Comparison of ENCODE assay signal across 9 cellular contexts in the genomic region with DNA sequence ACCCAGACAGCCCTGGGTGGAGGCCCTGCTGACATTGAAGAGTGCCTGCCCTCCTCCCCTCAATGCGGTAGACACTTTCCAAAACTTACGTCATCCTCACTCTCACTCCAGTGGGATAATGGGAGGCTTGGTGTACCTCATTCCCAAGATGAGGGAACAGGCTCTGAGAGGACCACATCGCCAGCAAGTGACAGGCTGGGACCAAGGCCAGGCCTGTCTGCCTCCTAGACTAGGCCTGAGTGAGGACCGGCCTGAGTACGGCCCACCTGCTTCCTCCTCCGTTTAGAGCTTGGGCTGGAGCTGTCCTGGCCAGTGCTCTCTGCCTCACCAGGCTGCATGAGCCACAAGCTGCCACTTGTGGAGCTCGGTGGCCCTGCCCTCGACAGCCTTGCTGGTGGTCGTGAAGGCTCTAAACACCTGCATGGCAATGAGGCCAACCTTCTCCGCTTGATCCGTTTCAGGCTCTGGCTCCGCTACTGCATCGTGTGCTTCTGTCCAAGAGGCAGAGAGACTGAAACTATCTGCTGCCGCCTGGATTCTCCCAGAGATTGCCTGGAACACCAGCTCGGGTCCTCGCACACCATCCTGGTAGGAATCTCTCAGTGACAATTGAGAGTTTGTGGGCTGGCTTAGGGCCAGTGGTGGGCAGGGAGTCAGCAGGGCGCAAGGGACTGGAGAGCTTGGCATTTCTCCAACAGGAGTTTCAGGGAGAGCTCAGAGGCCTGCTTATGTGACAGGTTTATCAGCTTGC. TPM values are rescaled to one million over a fixed set of nuclear protein-coding genes. Genes with fewer than 3 reads are reported as not detected.
DNase-seq lines count a peak whose midpoint lies in the region; ATAC-seq and TF ChIP-seq lines count a peak whose summit lies in the region.
"Had no signal": no experiment of that assay in that cellular context is flagged by ENCODE, and none has a peak within 500 bp of the region (broad histone marks: within the 10 kb centered on the region; RNA-seq: fewer than 3 reads in every experiment).

No MANE protein-coding gene starts in this region.

- peak overlapping the region; percentile 53 for H3K27ac ChIP-seq in lower lobe of right lung

- no peaks in the 10 kb centered on the region for H3K9me3 ChIP-seq in lower lobe of right lung

- TF ChIP-seq CTCF in astrocyte of the spinal cord (IDR thresholded peaks at IDR 0.05; ENCODE audit: low read depth, low read length) (no peak), lower lobe of right lung (IDR thresholded peaks at IDR 0.05) (no peak), GM20000 (IDR thresholded peaks at IDR 0.05; ENCODE audit: extremely low read depth, missing control alignments) (no peak)

- DNase-seq in A172 (ENCODE audit: low spot score): peak; percentile 23
- DNase-seq in LoVo (ENCODE audit: low spot score): peak; percentile 52
- DNase-seq in astrocyte of the spinal cord (ENCODE audit: low read depth, low spot score): peak; percentile 9
- DNase-seq in lower lobe of right lung: no peak
- DNase-seq in GM20000 (ENCODE audit: low spot score): no peak
- no peak for DNase-seq in OCI-M2 (lab: John Stamatoyannopoulos, UW; ENCODE audit: unreplicated experiment)
- DNase-seq: CD4-positive, alpha-beta T cell had no signal

- H3K36me3 ChIP-seq in lower lobe of right lung: peaks cover 20% of the 10 kb centered on the region

- in situ Hi-C loops in astrocyte of the spinal cord (cut with HindIII; ENCODE audit: low sequenced_read_pairs): no loop called here

- ATAC-seq in lower lobe of right lung: peak; percentile 22 to 54
- no peak for ATAC-seq in HG03139 (IDR thresholded peaks at IDR 0.05; ENCODE audit: unreplicated experiment)
- no peak for ATAC-seq in GM21717 (IDR thresholded peaks at IDR 0.05; ENCODE audit: unreplicated experiment)

- H3K27me3 ChIP-seq in lower lobe of right lung (ENCODE audit: low read depth): no peaks in the 10 kb centered on the region

- H3K4me3 ChIP-seq in astrocyte of the spinal cord (ENCODE audit: low read depth, low read length) (no peak overlapping the region), lower lobe of right lung (no peak overlapping the region)

- intact Hi-C loops in lower lobe of right lung (cut with DNase I): no loop called here

- peaks cover 24% of the 10 kb centered on the region for H3K4me1 ChIP-seq in lower lobe of right lung

RNA-seq across cellular contexts. Expression of gene LRRC75B, which starts 9.5 kb away (rescaled TPM):
- total RNA-seq in A172 (2014; rRNA removed; shearing (Covaris generic)): 1.4 and 5.0 TPM in 2 replicates
- 10.2 TPM for total RNA-seq in lower lobe of right lung
- total RNA-seq: CD4-positive, alpha-beta T cell had no signal

RNA-seq across cellular contexts. Expression of gene GGT1, which starts 19.6 kb away (rescaled TPM):
- total RNA-seq in A172 (2014; rRNA removed; shearing (Covaris generic)): 30.0 and 43.8 TPM in 2 replicates
- 65.1 TPM for total RNA-seq in lower lobe of right lung

RNA-seq across cellular contexts. Expression of gene SNRPD3, which starts 27.6 kb away (rescaled TPM):
- 152 and 187 TPM in 2 replicates for total RNA-seq in A172 (2014; rRNA removed; shearing (Covaris generic))
- 66.8 TPM for total RNA-seq in lower lobe of right lung

RNA-seq across cellular contexts. Expression of gene GUCD1, which starts 28.5 kb away (rescaled TPM):
- total RNA-seq in A172 (2014; rRNA removed; shearing (Covaris generic)): 58.3 and 73.8 TPM in 2 replicates
- 120 TPM for total RNA-seq in lower lobe of right lung

Comparison
In these comparisons a context has a peak if more than half of its experiments do, and no peak if none do; other contexts are left out.
1. DNase-seq: peak in A172 (single experiment), LoVo (single experiment) and astrocyte of the spinal cord (single experiment); none in lower lobe of right lung (single experiment), GM20000 (single experiment) and OCI-M2 (single experiment).
2. ATAC-seq: peak in lower lobe of right lung (2 of 2); none in HG03139 (single experiment) and GM21717 (single experiment).